In the genomic region with DNA sequence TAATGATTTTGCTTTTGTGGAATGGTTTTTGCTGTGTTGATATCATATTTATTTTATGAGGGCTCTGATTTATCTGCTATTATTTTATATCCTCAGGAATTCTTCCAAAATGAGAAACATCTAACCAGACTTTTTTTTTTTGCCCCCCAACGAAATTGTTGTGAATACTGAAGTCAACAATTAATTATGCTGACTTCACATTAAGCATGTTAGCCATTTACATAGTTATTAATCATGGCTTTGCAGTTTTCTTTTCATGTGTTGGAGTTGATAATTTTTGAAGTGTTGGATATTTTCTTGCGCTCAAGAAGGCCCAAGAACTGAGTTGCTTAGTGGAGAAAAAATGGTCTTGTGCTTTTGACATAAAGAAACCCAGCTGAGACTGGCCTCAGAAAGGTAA, we compare ENCODE assay signal across 23 cellular contexts.
DNase-seq lines count a peak whose midpoint lies in the region; ATAC-seq, FAIRE-seq and TF ChIP-seq lines count a peak whose summit lies in the region.
"Had no signal": no experiment of that assay in that cellular context is flagged by ENCODE, and none has a peak within 500 bp of the region (broad histone marks: within the 10 kb centered on the region; RNA-seq: fewer than 3 reads in every experiment).

No MANE protein-coding gene starts in this region.

- no peak overlapping the region for H3K27ac ChIP-seq in HepG2 (ENCODE audit: extremely low read length, insufficient read depth, low read length)
- no peak overlapping the region for H3K27ac ChIP-seq in right lobe of liver
- no peak overlapping the region for H3K27ac ChIP-seq in IMR-90 (ENCODE audit: insufficient read depth, low read length)
- H3K27ac ChIP-seq: 22Rv1; BLaER1 treated with 17β-estradiol and CSF1 and Interleukin-3, amounts not matched to agents 10 nM and 100 nM; C4-2B had no signal

- no peak overlapping the region for H4K8ac ChIP-seq in IMR-90 (ENCODE audit: low read depth in 2 of 2, low read length in 2 of 2)

- H2BK120ac ChIP-seq in IMR-90 (ENCODE audit: low read depth, low read length) = no peak overlapping the region

- peaks cover 10% of the 10 kb centered on the region for H3K4me1 ChIP-seq in HepG2 (ENCODE audit: insufficient read depth, low read length)
- no peaks in the 10 kb centered on the region for H3K4me1 ChIP-seq in right lobe of liver
- H3K4me1 ChIP-seq in IMR-90 (ENCODE audit: control insufficient read depth, insufficient read depth, low read length) = no peaks in the 10 kb centered on the region

- H4K91ac ChIP-seq in IMR-90 (ENCODE audit: insufficient read depth, low read depth, low read length) = no peak overlapping the region

- BruUV-seq in HepG2 (replicated peaks; lab: Mats Ljungman, UMichigan) (no TSS peak), IMR-90 (replicated peaks; lab: Mats Ljungman, UMichigan) (no TSS peak)

- H3K36me3 ChIP-seq in HepG2 (replicated peaks in 1 of 2; ENCODE audit: control insufficient read depth in 1 of 2, insufficient read depth in 2 of 2, low read length in 2 of 2) = no peaks in the 10 kb centered on the region
- no peaks in the 10 kb centered on the region for H3K36me3 ChIP-seq in right lobe of liver
- no peaks in the 10 kb centered on the region for H3K36me3 ChIP-seq in IMR-90 (ENCODE audit: control insufficient read depth, insufficient read depth, low read length)

- no peaks in the 10 kb centered on the region for H3K79me2 ChIP-seq in HepG2 (ENCODE audit: insufficient read depth, low read length)

- H3K23ac ChIP-seq in IMR-90 (ENCODE audit: low read depth, low read length) = no peak overlapping the region

- H2BK15ac ChIP-seq in IMR-90 (ENCODE audit: low read depth, low read length) = no peak overlapping the region

- CTCF ChIA-PET in HepG2 (lab: Yijun Ruan, JAX; ENCODE audit: low intra/inter-chr PET ratio, low total read pairs) = no interaction called here
- CTCF ChIA-PET in IMR-90 (lab: Yijun Ruan, JAX) = no interaction called here

- TF ChIP-seq EP300 in HepG2 (IDR thresholded peaks at IDR 0.05; ENCODE audit: low read depth in 2 of 2, low read length in 2 of 2) (no peak), HepG2 (CRISPR knock-in tag; IDR thresholded peaks at IDR 0.05; ENCODE audit: borderline replicate concordance) (no peak)

- H3K9me3 ChIP-seq in HepG2 (ENCODE audit: low read length) (no peaks in the 10 kb centered on the region), right lobe of liver (no peaks in the 10 kb centered on the region), IMR-90 (ENCODE audit: control insufficient read depth, insufficient read depth, low read length) (no peaks in the 10 kb centered on the region)

- H3K14ac ChIP-seq in IMR-90 (replicated peaks; ENCODE audit: low read depth, low read length) = no peak overlapping the region

- 49% methylated on average over 2 of the region's 2 CpGs for WGBS in HepG2 (ENCODE audit: low lambda C conversion rate)
- 53% methylated on average over 2 of the region's 2 CpGs for WGBS in right lobe of liver (ENCODE audit: insufficient coverage, low coverage, low lambda C conversion rate, missing lambda C conversion rate)
- WGBS in IMR-90 (ENCODE audit: extremely low coverage in 2 of 2, insufficient read length in 1 of 2), 2 experiments = no CpG with 5 or more reads among the region's 2 CpGs

- no peak overlapping the region for H3K18ac ChIP-seq in IMR-90 (ENCODE audit: low read depth, low read length)

- H3K56ac ChIP-seq in IMR-90 (ENCODE audit: extremely low read depth, insufficient read depth, low read length) = no peak overlapping the region

- dilution Hi-C loops in IMR-90 (cut with HindIII; ENCODE audit: low sequenced_read_pairs, unreplicated experiment) = no loop called here

- H2BK20ac ChIP-seq in IMR-90 (ENCODE audit: low read depth, low read length) = no peak overlapping the region

- no peak overlapping the region for H3K4me2 ChIP-seq in HepG2 (ENCODE audit: low read depth, low read length)
- no peak overlapping the region for H3K4me2 ChIP-seq in IMR-90 (ENCODE audit: low read depth, low read length)

- H2AK9ac ChIP-seq in IMR-90 (replicated peaks; ENCODE audit: low read depth, low read length, poor library complexity) = no peak overlapping the region

- H3K9me1 ChIP-seq in IMR-90 (ENCODE audit: insufficient read depth, low read length) = no peaks in the 10 kb centered on the region

- H3K4me3 ChIP-seq in HepG2 (replicated peaks in 1 of 3; ENCODE audit: insufficient read depth in 1 of 3, low read depth in 2 of 3, low read length in 3 of 3) (no peak overlapping the region), right lobe of liver (no peak overlapping the region), IMR-90 (ENCODE audit: insufficient read depth, low read depth, low read length) (no peak overlapping the region)
- H3K4me3 ChIP-seq: BLaER1 treated with 17β-estradiol and CSF1 and Interleukin-3, amounts not matched to agents 10 nM and 100 nM; GM12878 had no signal

- H2BK5ac ChIP-seq in IMR-90 (ENCODE audit: low read depth, low read length, poor library complexity, severe bottlenecking) = no peak overlapping the region

- H4K5ac ChIP-seq in IMR-90 (ENCODE audit: low read depth, low read length) = no peak overlapping the region

- no peak for FAIRE-seq in HepG2 (lab: Jason Lieb, UNC)
- FAIRE-seq: GM12878, GM12892, GM18507 had no signal

- H3K9ac ChIP-seq in HepG2 (ENCODE audit: insufficient read depth, low read depth, low read length) (no peak overlapping the region), IMR-90 (ENCODE audit: low read depth, low read length) (no peak overlapping the region)
- H3K9ac ChIP-seq: BLaER1 treated with 17β-estradiol and CSF1 and Interleukin-3, amounts not matched to agents 10 nM and 100 nM had no signal

- DNase-seq in HepG2 (ENCODE audit: low spot score) (no peak), right lobe of liver (no peak), IMR-90 (no peak), dermis blood vessel endothelial cell (no peak), AG08395 (ENCODE audit: low spot score) (no peak)
- DNase-seq: ACHN; AML-193; CD4-positive, alpha-beta memory T cell; CD8-positive, alpha-beta memory T cell; COR-L47; DMS 273 treated with DMSO at 0.1 percent for 48 hours; DMS153; DMS53; DMS79; DND-41; EL; GDM1 had no signal

- no peak overlapping the region for H3K4ac ChIP-seq in IMR-90 (ENCODE audit: low read depth, low read length)

- TF ChIP-seq RAD21 in HepG2 (CRISPR knock-in tag; IDR thresholded peaks at IDR 0.05) = no peak
- TF ChIP-seq RAD21 in IMR-90 (IDR thresholded peaks at IDR 0.05; ENCODE audit: low read length) = no peak

- no peak for TF ChIP-seq POLR2A in HepG2 (IDR thresholded peaks at IDR 0.05; ENCODE audit: insufficient read depth in 1 of 2, low read depth in 2 of 2, low read length in 2 of 2)
- no peak for TF ChIP-seq POLR2A in right lobe of liver (IDR thresholded peaks at IDR 0.05)
- TF ChIP-seq POLR2A in IMR-90 (IDR thresholded peaks at IDR 0.05; ENCODE audit: low read depth, low read length) = no peak

- no peak overlapping the region for H2AFZ ChIP-seq in HepG2 (ENCODE audit: low read length)
- no peak overlapping the region for H2AFZ ChIP-seq in IMR-90 (replicated peaks; ENCODE audit: low read length, poor library complexity)

- H3K27me3 ChIP-seq in HepG2 (ENCODE audit: control insufficient read depth in 1 of 2, insufficient read depth in 2 of 2, low read length in 2 of 2) (no peaks in the 10 kb centered on the region), right lobe of liver (no peaks in the 10 kb centered on the region), IMR-90 (ENCODE audit: control insufficient read depth, insufficient read depth, low read length) (no peaks in the 10 kb centered on the region; the same call in 1 of the 2 replicates)
- H3K27me3 ChIP-seq: BLaER1 treated with 17β-estradiol and CSF1 and Interleukin-3, amounts not matched to agents 10 nM and 100 nM had no signal

- no peaks in the 10 kb centered on the region for H4K20me1 ChIP-seq in HepG2 (ENCODE audit: insufficient read depth, low read length)
- H4K20me1 ChIP-seq in IMR-90 (ENCODE audit: insufficient read depth, low read length) = no peaks in the 10 kb centered on the region

- in situ Hi-C loops in HepG2 (cut with HindIII; ENCODE audit: extremely low pct_ligation_motif_present, low pct_unique_long_range_greater_than_20kb) = no loop called here
- in situ Hi-C loops in IMR-90 (cut with MboI; ENCODE audit: low sequenced_read_pairs) = no loop called here

- ATAC-seq in HepG2 (no peak), right lobe of liver (no peak), IMR-90 (ENCODE audit: low read depth) (no peak)
- ATAC-seq: GM12878 had no signal

- intact Hi-C loops in HepG2 (cut with micrococcal nuclease; ENCODE audit: unreplicated experiment) = no loop called here
- intact Hi-C loops in right lobe of liver (cut with DNase I) = no loop called here
- intact Hi-C loops in IMR-90 (cut with micrococcal nuclease) = no loop called here

- no peak overlapping the region for H2AK5ac ChIP-seq in IMR-90 (ENCODE audit: low read depth, low read length)

- TF ChIP-seq CTCF in HepG2 (CRISPR knock-in tag; IDR thresholded peaks at IDR 0.05) = no peak
- TF ChIP-seq CTCF in right lobe of liver (IDR thresholded peaks at IDR 0.05) = no peak
- no peak for TF ChIP-seq CTCF in IMR-90 (conservative IDR thresholded peaks at IDR 0.05; ENCODE audit: low read depth, low read length)

- POLR2A ChIA-PET in HepG2 (lab: Yijun Ruan, JAX) (no interaction called here), IMR-90 (lab: Charles Lee; ENCODE audit: unreplicated experiment) (no interaction called here)

- no peaks in the 10 kb centered on the region; a peak in 1 of 4 replicates for H3K79me1 ChIP-seq in IMR-90 (ENCODE audit: low read depth in 1 of 2, low read length in 2 of 2)

TF ChIP-seq in HepG2, 621 proteins besides CTCF, POLR2A, EP300 and RAD21 (continues in another document):
- TF ChIP-seq RBM39 (IDR thresholded peaks at IDR 0.05; ENCODE audit: low read depth, low read length, poor library complexity, severe bottlenecking) (no peak), PHF8 (CRISPR knock-in tag; IDR thresholded peaks at IDR 0.05) (no peak)
- TF ChIP-seq, protein P1, sequence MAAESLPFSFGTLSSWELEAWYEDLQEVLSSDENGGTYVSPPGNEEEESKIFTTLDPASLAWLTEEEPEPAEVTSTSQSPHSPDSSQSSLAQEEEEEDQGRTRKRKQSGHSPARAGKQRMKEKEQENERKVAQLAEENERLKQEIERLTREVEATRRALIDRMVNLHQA (CRISPR knock-in tag; IDR thresholded peaks at IDR 0.05) = no peak

TF ChIP-seq in IMR-90, 13 proteins besides CTCF, POLR2A, EP300 and RAD21:
- TF ChIP-seq, protein P2, sequence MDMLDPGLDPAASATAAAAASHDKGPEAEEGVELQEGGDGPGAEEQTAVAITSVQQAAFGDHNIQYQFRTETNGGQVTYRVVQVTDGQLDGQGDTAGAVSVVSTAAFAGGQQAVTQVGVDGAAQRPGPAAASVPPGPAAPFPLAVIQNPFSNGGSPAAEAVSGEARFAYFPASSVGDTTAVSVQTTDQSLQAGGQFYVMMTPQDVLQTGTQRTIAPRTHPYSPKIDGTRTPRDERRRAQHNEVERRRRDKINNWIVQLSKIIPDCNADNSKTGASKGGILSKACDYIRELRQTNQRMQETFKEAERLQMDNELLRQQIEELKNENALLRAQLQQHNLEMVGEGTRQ (IDR thresholded peaks at IDR 0.05; ENCODE audit: low read depth, low read length) = no peak
- TF ChIP-seq MAFK (IDR thresholded peaks at IDR 0.05; ENCODE audit: low read depth, low read length) = peak; percentile 70
- no peak for TF ChIP-seq FOS (IDR thresholded peaks at IDR 0.05; ENCODE audit: low read depth, low read length)
TF ChIP-seq in IMR-90: peak in this region for 1.
